ENCODE assay signal across 24 cellular contexts in the genomic region with DNA sequence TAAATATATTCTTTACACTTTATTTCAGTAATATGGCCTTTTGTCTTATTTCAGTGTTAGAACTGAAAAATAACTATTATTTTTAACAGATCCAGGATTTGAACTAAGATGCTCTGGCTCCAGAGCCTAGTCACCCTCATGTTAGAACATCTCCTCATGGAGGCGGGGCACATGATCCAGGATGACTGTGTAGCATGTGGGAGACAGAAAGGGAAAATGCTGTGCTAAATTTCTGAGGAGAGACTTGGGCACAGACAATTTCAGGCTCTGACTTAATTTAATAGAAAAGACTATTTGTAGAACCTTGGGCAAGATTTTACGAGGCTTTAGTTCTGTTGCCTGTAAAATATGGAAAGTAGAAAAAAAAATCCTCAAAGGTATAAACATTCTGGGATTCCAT. TPM values are rescaled to one million over a fixed set of nuclear protein-coding genes. Genes with fewer than 3 reads are reported as not detected.
DNase-seq lines count a peak whose midpoint lies in the region; ATAC-seq, FAIRE-seq and TF ChIP-seq lines count a peak whose summit lies in the region.
"Had no signal": no experiment of that assay in that cellular context is flagged by ENCODE, and none has a peak within 500 bp of the region (broad histone marks: within the 10 kb centered on the region; RNA-seq: fewer than 3 reads in every experiment).

No MANE protein-coding gene starts in this region.

- H3K79me2 ChIP-seq in keratinocyte (ENCODE audit: control insufficient read depth, insufficient read depth, low read length) = peaks cover 6% of the 10 kb centered on the region

- H3K9ac ChIP-seq in keratinocyte (ENCODE audit: control insufficient read depth, extremely low read depth, insufficient read depth, low read length) = no peak overlapping the region

- DNase-seq in ELR (ENCODE audit: low read depth) (peak; percentile 40), NCI-H69 (lab: John Stamatoyannopoulos, UW) (peak; percentile 15), keratinocyte (ENCODE audit: low read depth, low spot score) (no peak), HTR-8/SVneo (ENCODE audit: insufficient read length, low spot score) (no peak), midbrain (lab: John Stamatoyannopoulos, UW) (no peak), COR-L47 (lab: John Stamatoyannopoulos, UW) (no peak)
- DNase-seq in effector memory CD8-positive, alpha-beta T cell = no peak
- DNase-seq: activated CD4-positive, alpha-beta T cell treated with anti-CD3 and anti-CD28 coated beads for 1 hour; activated CD8-positive, alpha-beta T cell treated with anti-CD3 and anti-CD28 coated beads, Interleukin-2, amount 10 ng/mL, durations not matched to agents 7 days and 5 days; activated T-cell treated with anti-CD3 and anti-CD28 coated beads, Interleukin-2, amount 50 U/mL, for 1 hour; adrenal gland; C1 segment of cervical spinal cord; dermis blood vessel endothelial cell; gastrocnemius medialis; MV-4-11; NCI-H146; right lobe of liver; SJCRH30; stimulated activated CD8-positive, alpha-beta memory T cell treated with anti-CD3 and anti-CD28 coated beads, Interleukin-4, amount 100 ng/mL, for 48 hours; T-helper 1 cell had no signal

- peaks cover 29% of the 10 kb centered on the region for H3K4me1 ChIP-seq in keratinocyte (ENCODE audit: control insufficient read depth, extremely low read depth, insufficient read depth, low read length)
- H3K4me1 ChIP-seq: adrenal gland, gastrocnemius medialis, SJCRH30 had no signal

- H3K36me3 ChIP-seq in keratinocyte (ENCODE audit: control insufficient read depth in 2 of 2, extremely low read depth in 1 of 2, insufficient read depth in 2 of 2, low read length in 2 of 2) = peaks cover 5 to 8% of the 10 kb centered on the region in 2 experiments
- H3K36me3 ChIP-seq: adrenal gland, gastrocnemius medialis, right lobe of liver, SJCRH30 had no signal

- H3K4me3 Mint-ChIP-seq in effector memory CD8-positive, alpha-beta T cell = peak overlapping the region in 1 of 2 donors; percentile 36
- H3K4me3 Mint-ChIP-seq: activated CD8-positive, alpha-beta T cell treated with anti-CD3 and anti-CD28 coated beads, Interleukin-2, amount 10 ng/mL, durations not matched to agents 7 days and 5 days had no signal

- FAIRE-seq in keratinocyte (lab: Jason Lieb, UNC) = no peak
- FAIRE-seq in HTR-8/SVneo (lab: Jason Lieb, UNC) = no peak
- FAIRE-seq: islet of Langerhans, TTC549 had no signal

- no peaks in the 10 kb centered on the region for H3K9me1 ChIP-seq in keratinocyte (ENCODE audit: control insufficient read depth, extremely low read depth, insufficient read depth, low read length)

- H3K27me3 ChIP-seq in keratinocyte (ENCODE audit: control insufficient read depth, extremely low read depth, insufficient read depth, low read length) = no peaks in the 10 kb centered on the region
- H3K27me3 ChIP-seq: adrenal gland, gastrocnemius medialis, right lobe of liver, SJCRH30, tibial nerve had no signal

- no peak overlapping the region for H2AFZ ChIP-seq in keratinocyte (ENCODE audit: control insufficient read depth, low read length)

- no peak overlapping the region for H3K4me2 ChIP-seq in keratinocyte (ENCODE audit: control insufficient read depth, extremely low read depth, insufficient read depth, low read depth, low read length)

- dilution Hi-C loops in keratinocyte (cut with MboI; ENCODE audit: extremely low pct_ligation_motif_present, low sequenced_read_pairs) = no loop called here

- TF ChIP-seq CTCF in keratinocyte (optimal IDR thresholded peaks at IDR 0.05 in 1 of 3, IDR thresholded peaks at IDR 0.05 in 1 of 3, conservative IDR thresholded peaks at IDR 0.05 in 1 of 3; ENCODE audit: extremely low read depth in 1 of 3, insufficient read depth in 2 of 3, low read length in 3 of 3) = no peak

- H3K27me3 Mint-ChIP-seq in effector memory CD8-positive, alpha-beta T cell = no peaks in the 10 kb centered on the region

- H3K27ac Mint-ChIP-seq in effector memory CD8-positive, alpha-beta T cell = peak overlapping the region; percentile 38 to 85

- H3K27ac ChIP-seq in keratinocyte (ENCODE audit: control insufficient read depth, insufficient read depth, low read length) = peak overlapping the region; percentile 8
- H3K27ac ChIP-seq: adrenal gland, gastrocnemius medialis, right lobe of liver, SJCRH30, tibial nerve had no signal

- no peaks in the 10 kb centered on the region for H3K9me3 ChIP-seq in keratinocyte (ENCODE audit: control insufficient read depth, low read depth, low read length)
- H3K9me3 ChIP-seq: adrenal gland, gastrocnemius medialis, right lobe of liver, SJCRH30, tibial nerve had no signal

- H3K36me3 Mint-ChIP-seq in effector memory CD8-positive, alpha-beta T cell (ENCODE audit: insufficient read depth) = peaks cover 32% of the 10 kb centered on the region

- no peak overlapping the region for H3K4me3 ChIP-seq in keratinocyte (ENCODE audit: control insufficient read depth in 2 of 3, extremely low read depth in 1 of 3, insufficient read depth in 2 of 3, low read depth in 1 of 3, low read length in 3 of 3)
- H3K4me3 ChIP-seq: adrenal gland, gastrocnemius medialis, right lobe of liver, SJCRH30, tibial nerve had no signal

- no peaks in the 10 kb centered on the region for H4K20me1 ChIP-seq in keratinocyte (ENCODE audit: control insufficient read depth, extremely low read depth, insufficient read depth, low read length)

- H3K4me1 Mint-ChIP-seq in effector memory CD8-positive, alpha-beta T cell (ENCODE audit: low read depth in 2 of 2) = peaks cover 28 to 59% of the 10 kb centered on the region in 2 donors

- ATAC-seq in effector memory CD8-positive, alpha-beta T cell (replicated peaks) = no peak
- no peak for ATAC-seq in HG02588 (IDR thresholded peaks at IDR 0.05; ENCODE audit: unreplicated experiment)
- ATAC-seq: activated CD8-positive, alpha-beta T cell treated with anti-CD3 and anti-CD28 coated beads, Interleukin-2, amount 10 ng/mL, durations not matched to agents 7 days and 5 days; gastrocnemius medialis; right lobe of liver had no signal

- no peaks in the 10 kb centered on the region for H3K9me3 Mint-ChIP-seq in effector memory CD8-positive, alpha-beta T cell

RNA-seq across cellular contexts. Expression of a gene that starts 24.1 kb away (rescaled TPM):
- 540 to 659 TPM (median 658 TPM) in 3 replicates for polyA plus RNA-seq in keratinocyte
- 80.4 TPM for polyA plus RNA-seq in keratinocyte (2011; ENCODE audit: low read depth)
- 311 and 448 TPM in 2 replicates for polyA plus RNA-seq in keratinocyte (2011; cell fraction: cytosol; rRNA removed)
- 738 and 908 TPM in 2 replicates for polyA plus RNA-seq in keratinocyte (2011; cell fraction: nucleus; rRNA removed)
- polyA plus RNA-seq in keratinocyte (2012; ENCODE audit: low replicate concordance) = 240 and 665 TPM in 2 replicates
- 119 to 312 TPM (median 256 TPM) in 3 replicates for polyA minus RNA-seq in keratinocyte
- polyA minus RNA-seq in keratinocyte (2011; cell fraction: cytosol; rRNA and poly(A)+ RNA removed) = 1,086 TPM
- polyA minus RNA-seq in keratinocyte (2011; cell fraction: nucleus; rRNA and poly(A)+ RNA removed) = 488 and 685 TPM in 2 replicates

Comparison
In these comparisons a context has a peak if more than half of its experiments do, and no peak if none do; other contexts are left out.
1. DNase-seq: peak in ELR (single experiment) and NCI-H69 (single experiment); none in effector memory CD8-positive, alpha-beta T cell (0 of 3), keratinocyte (single experiment), HTR-8/SVneo (single experiment), midbrain (single experiment) and COR-L47 (single experiment).